In genomic region chr9:134396258-134396742, GRCh38 we compare ENCODE assay signal across 8 cellular contexts.
DNase-seq lines count a peak whose midpoint lies in the region; ATAC-seq and TF ChIP-seq lines count a peak whose summit lies in the region.

No MANE protein-coding gene starts in this region.

- H3K4me3 Mint-ChIP-seq in activated naive CD8-positive, alpha-beta T cell treated with anti-CD3 and anti-CD28 coated beads, Interleukin-2, amount 50 U/mL, for 24 hours, result peak overlapping the region; percentile 70

- H3K9me3 Mint-ChIP-seq in activated naive CD8-positive, alpha-beta T cell treated with anti-CD3 and anti-CD28 coated beads, Interleukin-2, amount 50 U/mL, for 24 hours, result peaks cover 8% of the 10 kb centered on the region

- H3K27ac Mint-ChIP-seq in activated naive CD8-positive, alpha-beta T cell treated with anti-CD3 and anti-CD28 coated beads, Interleukin-2, amount 50 U/mL, for 24 hours, result peak overlapping the region; percentile 77

- ATAC-seq in activated naive CD8-positive, alpha-beta T cell treated with anti-CD3 and anti-CD28 coated beads, Interleukin-2, amount 50 U/mL, for 24 hours, result peak; percentile 54
- ATAC-seq in HG02610 (IDR thresholded peaks at IDR 0.05; ENCODE audit: unreplicated experiment), result no peak

- H3K4me1 Mint-ChIP-seq in activated naive CD8-positive, alpha-beta T cell treated with anti-CD3 and anti-CD28 coated beads, Interleukin-2, amount 50 U/mL, for 24 hours, result peaks cover 62% of the 10 kb centered on the region

- TF ChIP-seq POLR2A in GM19193 (IDR thresholded peaks at IDR 0.05; ENCODE audit: extremely low read depth, insufficient read depth, insufficient read length), result peak; percentile 59

- in situ Hi-C loops in G401 (cut with HindIII; ENCODE audit: low sequenced_read_pairs), result no loop called here

- peaks cover 6% of the 10 kb centered on the region for H3K36me3 Mint-ChIP-seq in activated naive CD8-positive, alpha-beta T cell treated with anti-CD3 and anti-CD28 coated beads, Interleukin-2, amount 50 U/mL, for 24 hours (ENCODE audit: low read depth)

- DNase-seq in RPMI8226, result peak; percentile 89
- DNase-seq in activated naive CD8-positive, alpha-beta T cell treated with anti-CD3 and anti-CD28 coated beads, Interleukin-2, amount 50 U/mL, for 24 hours, result peak; percentile 85
- DNase-seq in stimulated activated CD4-positive, alpha-beta T cell treated with anti-CD3 and anti-CD28 coated beads, Interleukin-4, amount 100 ng/mL, for 4 hours, result peak; percentile 45 to 48
- DNase-seq in G401 (ENCODE audit: low spot score), result no peak
- DNase-seq in foreskin melanocyte, result no peak
- no peak for DNase-seq in DMS153 treated with DMSO at 0.1 percent for 48 hours (lab: John Stamatoyannopoulos, UW; ENCODE audit: unreplicated experiment)

- peaks cover 9% of the 10 kb centered on the region for H3K27me3 Mint-ChIP-seq in activated naive CD8-positive, alpha-beta T cell treated with anti-CD3 and anti-CD28 coated beads, Interleukin-2, amount 50 U/mL, for 24 hours

Comparison
In these comparisons a context has a peak if more than half of its experiments do, and no peak if none do; other contexts are left out.
1. DNase-seq: peak in RPMI8226 (single experiment), activated naive CD8-positive, alpha-beta T cell treated with anti-CD3 and anti-CD28 coated beads, Interleukin-2, amount 50 U/mL, for 24 hours (single experiment) and stimulated activated CD4-positive, alpha-beta T cell treated with anti-CD3 and anti-CD28 coated beads, Interleukin-4, amount 100 ng/mL, for 4 hours (2 of 2); none in G401 (single experiment), foreskin melanocyte (single experiment) and DMS153 treated with DMSO at 0.1 percent for 48 hours (single experiment).